Comparison of ENCODE assay signal across 8 cellular contexts in the genomic region with DNA sequence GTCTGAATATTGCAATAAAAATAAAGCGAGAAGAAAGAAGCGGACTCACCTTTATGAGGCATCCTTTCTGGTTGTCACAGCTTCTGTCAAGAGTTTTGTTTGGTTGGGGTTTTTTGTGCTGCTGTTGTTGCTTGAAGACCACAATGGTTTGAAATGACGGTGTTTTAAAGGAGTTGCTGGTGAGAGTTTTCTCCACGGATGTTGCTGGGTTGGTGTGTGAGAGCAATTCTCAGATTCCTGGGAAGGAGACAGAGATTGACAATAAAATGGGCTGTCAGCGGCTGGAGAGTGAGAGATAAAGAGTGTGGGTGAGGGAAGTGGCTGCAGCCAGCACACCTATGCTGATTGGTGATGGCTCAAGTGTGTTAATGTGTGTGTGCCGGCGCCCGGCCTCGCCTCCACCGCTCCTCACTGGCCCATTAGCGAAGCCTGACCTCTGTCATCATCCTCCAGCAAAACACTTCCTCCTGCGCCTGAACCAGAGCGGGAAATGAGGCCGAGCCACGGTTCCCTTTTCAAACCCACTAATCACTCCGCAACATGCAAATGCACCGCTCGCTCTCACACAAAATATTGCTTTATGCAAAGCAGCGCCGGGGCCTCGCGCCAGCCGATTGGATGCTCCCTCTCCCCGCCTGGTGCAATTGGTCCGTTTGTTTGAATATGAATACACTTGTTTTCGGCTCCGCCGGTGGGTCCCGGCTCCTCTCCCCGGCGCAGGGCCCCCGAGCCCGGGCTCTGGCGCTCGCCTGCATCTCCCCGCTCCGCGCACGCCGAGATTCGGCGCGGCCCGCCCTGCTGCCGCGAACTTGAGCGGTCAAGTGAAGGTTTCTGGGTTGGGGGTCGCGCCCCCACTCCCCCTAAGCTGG. TPM values are rescaled to one million over a fixed set of nuclear protein-coding genes. Genes with fewer than 3 reads are reported as not detected.
A peak's percentile ranks its signal among the peaks of the same experiment; 100 is the strongest.
DNase-seq lines count a peak whose midpoint lies in the region; ATAC-seq lines count a peak whose summit lies in the region.

TSS of gene PAX6 (minus strand) at position 544 of the 869 bp plus-strand sequence. CDS start 4,911 bp downstream, outside the sequence.

- H3K36me3 Mint-ChIP-seq in T-helper 1 cell treated with Interleukin-12 subunit alpha and Interleukin-12 subunit beta and Interleukin-4 antibody, amounts not matched to agents 30 μg/mL and 1 μg/mL, for 36 hours (ENCODE audit: low read depth) = peaks cover 6% of the 10 kb centered on the region

- H3K27ac ChIP-seq in duodenal mucosa (ENCODE audit: low read depth, low read length) = no peak within 1 kb of the TSS
- H3K27ac ChIP-seq in substantia nigra (ENCODE audit: low read depth, low read length, poor library complexity, severe bottlenecking) = no peak within 1 kb of the TSS

- peaks cover 92 to 93% of the 10 kb centered on the region in 2 donors for H3K27me3 ChIP-seq in duodenal mucosa (ENCODE audit: control insufficient read depth in 1 of 2, insufficient read depth in 2 of 2, low read length in 2 of 2)

- peak within 1 kb of the TSS; percentile 70 for H3K4me3 Mint-ChIP-seq in T-helper 1 cell treated with Interleukin-12 subunit alpha and Interleukin-12 subunit beta and Interleukin-4 antibody, amounts not matched to agents 30 μg/mL and 1 μg/mL, for 36 hours

- peak; percentile 73 for DNase-seq in activated CD8-positive, alpha-beta memory T cell treated with anti-CD3 and anti-CD28 coated beads for 24 hours
- DNase-seq in activated CD8-positive, alpha-beta memory T cell treated with anti-CD3 and anti-CD28 coated beads, Interleukin-2, amount 50 U/mL, for 4 hours = no peak
- DNase-seq in NAMALWA (ENCODE audit: low spot score) (peak; percentile 26), lung microvascular endothelial cell (ENCODE audit: low read depth in 2 of 2) (peak; percentile 57 to 78), substantia nigra (lab: John Stamatoyannopoulos, UW) (peak in 42 of 49 donors; percentile 33 to 92 (median 60))

- no peaks in the 10 kb centered on the region for H3K9me3 ChIP-seq in duodenal mucosa (ENCODE audit: control insufficient read depth in 1 of 2, low read length in 2 of 2)

- peak within 1 kb of the TSS; percentile 85 for H3K27ac Mint-ChIP-seq in T-helper 1 cell treated with Interleukin-12 subunit alpha and Interleukin-12 subunit beta and Interleukin-4 antibody, amounts not matched to agents 30 μg/mL and 1 μg/mL, for 36 hours

- peak within 1 kb of the TSS; percentile 52 to 57 for H3K4me3 ChIP-seq in duodenal mucosa (ENCODE audit: low read depth in 1 of 2, low read length in 2 of 2)

- peaks cover 16% of the 10 kb centered on the region for H3K4me1 Mint-ChIP-seq in T-helper 1 cell treated with Interleukin-12 subunit alpha and Interleukin-12 subunit beta and Interleukin-4 antibody, amounts not matched to agents 30 μg/mL and 1 μg/mL, for 36 hours (ENCODE audit: low read depth)

- no peak within 1 kb of the TSS for H3K9ac ChIP-seq in duodenal mucosa (ENCODE audit: low read depth in 1 of 2, low read length in 2 of 2)

- no peaks in the 10 kb centered on the region for H3K9me3 Mint-ChIP-seq in T-helper 1 cell treated with Interleukin-12 subunit alpha and Interleukin-12 subunit beta and Interleukin-4 antibody, amounts not matched to agents 30 μg/mL and 1 μg/mL, for 36 hours

- no peaks in the 10 kb centered on the region for H3K36me3 ChIP-seq in duodenal mucosa (ENCODE audit: control insufficient read depth in 1 of 2, insufficient read depth in 2 of 2, low read length in 2 of 2)

- H3K4me1 ChIP-seq in duodenal mucosa (ENCODE audit: control insufficient read depth in 1 of 2, insufficient read depth in 2 of 2, low read length in 2 of 2) = peaks cover 37 to 42% of the 10 kb centered on the region in 2 donors

- H3K27me3 Mint-ChIP-seq in T-helper 1 cell treated with Interleukin-12 subunit alpha and Interleukin-12 subunit beta and Interleukin-4 antibody, amounts not matched to agents 30 μg/mL and 1 μg/mL, for 36 hours (ENCODE audit: low read depth) = peaks cover 83% of the 10 kb centered on the region

- ATAC-seq in HG02571 (IDR thresholded peaks at IDR 0.05; ENCODE audit: unreplicated experiment) = peak; percentile 49

RNA-seq across cellular contexts. Expression of gene PAX6, which starts in this region (rescaled TPM):
- not detected in 2 replicates for total RNA-seq in lung microvascular endothelial cell

Comparison
In these comparisons a context has a peak if more than half of its experiments do, and no peak if none do; other contexts are left out.
1. Peak in DNase-seq in lung microvascular endothelial cell; RNA of the gene not detected or under 1 TPM.